Comparison of ENCODE assay signal across 8 cellular contexts in genomic region chr6:2791124-2792050, GRCh38. TPM values are rescaled to one million over a fixed set of nuclear protein-coding genes. Genes with fewer than 3 reads are reported as not detected.
A peak's percentile ranks its signal among the peaks of the same experiment; 100 is the strongest.
DNase-seq lines count a peak whose midpoint lies in the region; ATAC-seq, FAIRE-seq and TF ChIP-seq lines count a peak whose summit lies in the region.

No MANE protein-coding gene starts in this region.

- H3K9me3 Mint-ChIP-seq in CD4-positive, alpha-beta T cell: no peaks in the 10 kb centered on the region

- peak overlapping the region; percentile 49 for H3K4me3 Mint-ChIP-seq in CD4-positive, alpha-beta T cell

- no peaks in the 10 kb centered on the region for H3K9me3 ChIP-seq in CD4-positive, alpha-beta T cell (ENCODE audit: control insufficient read depth, low read length)

- peak; percentile 22 to 55 (median 36) for DNase-seq in CD4-positive, alpha-beta T cell
- peak; percentile 65 for DNase-seq in MV-4-11 (lab: John Stamatoyannopoulos, UW)
- peak in 3 of 5 experiments; percentile 18 to 76 (median 23) for DNase-seq in T-helper 2 cell
- DNase-seq in caudate nucleus (lab: John Stamatoyannopoulos, UW): peak in 32 of 61 donors; percentile 12 to 69 (median 36)
- DNase-seq in stimulated activated CD4-positive, alpha-beta T cell treated with anti-CD3 and anti-CD28 coated beads, Interleukin-12 subunit alpha, Interleukin-12 subunit beta, amount 100 ng/mL, for 4 hours: peak; percentile 25

- CTCF ChIA-PET in CD4-positive, alpha-beta T cell (lab: Charles Lee): interaction anchor here (0.6 to 2.0 kb wide), 13 partner anchors 9 to 282 kb away, joined by 3 to 11 read pairs (median 4); partner anchors contain the start of genes SERPINB1 and WRNIP1

- peak; percentile 86 for ATAC-seq in CD4-positive, alpha-beta T cell (ENCODE audit: poor library complexity)
- peak; percentile 81 for ATAC-seq in GM19452 (IDR thresholded peaks at IDR 0.05; ENCODE audit: unreplicated experiment)
- ATAC-seq in GM18519 (IDR thresholded peaks at IDR 0.05; ENCODE audit: low FRiP score, unreplicated experiment): no peak

- intact Hi-C loops in CD4-positive, alpha-beta T cell (cut with DNase I, micrococcal nuclease): loop anchor here (1.0 to 5.0 kb wide), 11 partner anchors 51 to 271 kb away; partner anchors contain the start of gene SERPINB1 (in 1 of the 2)

- POLR2A ChIA-PET in CD4-positive, alpha-beta T cell (lab: Charles Lee): interaction anchor here (0.7 to 3.9 kb wide), 7 partner anchors 26 to 198 kb away, joined by 3 to 24 read pairs (median 4); partner anchors contain the start of genes SERPINB1 and SERPINB9

- no peaks in the 10 kb centered on the region for H3K27me3 ChIP-seq in CD4-positive, alpha-beta T cell (ENCODE audit: control insufficient read depth, insufficient read depth, low read length)

- FAIRE-seq in islet of Langerhans (lab: Jason Lieb, UNC): peak; percentile 76

- peaks cover 37% of the 10 kb centered on the region for H3K4me1 Mint-ChIP-seq in CD4-positive, alpha-beta T cell (ENCODE audit: low read depth)

- peak; percentile 68 for TF ChIP-seq CTCF in CD4-positive, alpha-beta T cell (IDR thresholded peaks at IDR 0.05)

- peaks cover 14% of the 10 kb centered on the region for H3K36me3 Mint-ChIP-seq in CD4-positive, alpha-beta T cell (ENCODE audit: low read depth)

- H3K27ac Mint-ChIP-seq in CD4-positive, alpha-beta T cell: peak overlapping the region; percentile 70

- no peak overlapping the region for H3K27ac ChIP-seq in CD4-positive, alpha-beta T cell (ENCODE audit: low read depth, low read length)
- no peak overlapping the region for H3K27ac ChIP-seq in caudate nucleus (ENCODE audit: low read depth, low read length)

- no peaks in the 10 kb centered on the region for H3K27me3 Mint-ChIP-seq in CD4-positive, alpha-beta T cell

RNA-seq across cellular contexts. Expression of gene WRNIP1, which starts 26.2 kb away (rescaled TPM):
- 10 to 100 TPM; 22.4 to 25.2 TPM for total RNA-seq in CD4-positive, alpha-beta T cell

RNA-seq across cellular contexts. Expression of gene MYLK4, which starts 40.7 kb away (rescaled TPM):
- total RNA-seq in CD4-positive, alpha-beta T cell: 1 to 10 TPM; 1.6 to 2.0 TPM

RNA-seq across cellular contexts. Expression of gene SERPINB1, which starts 50.3 kb away (rescaled TPM):
- total RNA-seq in CD4-positive, alpha-beta T cell: 10 to 100 TPM; 58.3 to 58.4 TPM
